Comparison of ENCODE assay signal across 10 cellular contexts in the genomic region with DNA sequence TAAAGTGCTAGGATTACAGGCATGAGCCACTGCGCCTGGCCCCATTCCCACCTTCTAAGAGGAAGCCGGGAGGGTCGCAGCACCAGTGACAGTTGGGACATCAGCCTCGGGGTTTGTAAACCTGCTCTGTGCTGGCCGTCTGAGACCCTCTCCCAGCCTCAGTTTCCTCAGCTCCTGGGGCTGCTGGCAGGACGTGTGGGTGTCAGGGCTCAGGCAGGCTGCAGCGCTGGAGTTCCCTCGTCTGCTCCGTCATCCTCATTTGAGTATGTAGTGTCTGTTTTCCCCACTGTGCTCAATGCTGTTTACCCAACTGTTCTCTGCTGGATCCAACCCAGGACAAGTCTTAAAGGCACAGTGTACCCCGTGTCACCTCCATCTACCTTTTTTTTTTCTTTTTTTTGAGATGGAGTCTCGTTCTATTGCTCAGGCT. TPM values are rescaled to one million over a fixed set of nuclear protein-coding genes. Genes with fewer than 3 reads are reported as not detected.
DNase-seq lines count a peak whose midpoint lies in the region; ATAC-seq, FAIRE-seq and TF ChIP-seq lines count a peak whose summit lies in the region.
"Had no signal": no experiment of that assay in that cellular context is flagged by ENCODE, and none has a peak within 500 bp of the region (broad histone marks: within the 10 kb centered on the region; RNA-seq: fewer than 3 reads in every experiment).

No MANE protein-coding gene starts in this region.

- peak overlapping the region in 1 of 2 experiments; percentile 55; a peak in 2 of 6 replicates for H3K27ac ChIP-seq in A549
- H3K27ac ChIP-seq in DOHH2 (ENCODE audit: low read depth, low read length) = no peak overlapping the region
- peak overlapping the region in 1 of 4 donors; percentile 53 for H3K27ac ChIP-seq in upper lobe of left lung

- no peaks in the 10 kb centered on the region for H3K9me3 ChIP-seq in A549
- H3K9me3 ChIP-seq in DOHH2 (ENCODE audit: control insufficient read depth, insufficient read depth, low read length) = no peaks in the 10 kb centered on the region
- peaks cover 0 to 3% (median 0%) of the 10 kb centered on the region in 4 donors for H3K9me3 ChIP-seq in upper lobe of left lung

- TF ChIP-seq CTCF in A549 (IDR thresholded peaks at IDR 0.05) (no peak), DOHH2 (IDR thresholded peaks at IDR 0.05; ENCODE audit: low read depth, low read length, poor library complexity, severe bottlenecking) (no peak), upper lobe of left lung (IDR thresholded peaks at IDR 0.05) (no peak)

- H3K27ac Mint-ChIP-seq in activated naive CD8-positive, alpha-beta T cell treated with anti-CD3 and anti-CD28 coated beads, Interleukin-2, amount 50 U/mL, for 24 hours = no peak overlapping the region
- H3K27ac Mint-ChIP-seq in activated naive CD8-positive, alpha-beta T cell treated with anti-CD3 and anti-CD28 coated beads for 36 hours = no peak overlapping the region

- peaks cover 7% of the 10 kb centered on the region for H3F3A ChIP-seq in DOHH2 (ENCODE audit: control insufficient read depth, insufficient read depth)

- no peak for TF ChIP-seq RAD21 in A549 (conservative IDR thresholded peaks at IDR 0.05 in 1 of 2, IDR thresholded peaks at IDR 0.05 in 1 of 2)

- TF ChIP-seq POLR2A in A549 (IDR thresholded peaks at IDR 0.05; ENCODE audit: low read length) (no peak), upper lobe of left lung (IDR thresholded peaks at IDR 0.05) (no peak)

- no peak overlapping the region for H3K4me3 Mint-ChIP-seq in activated naive CD8-positive, alpha-beta T cell treated with anti-CD3 and anti-CD28 coated beads, Interleukin-2, amount 50 U/mL, for 24 hours
- H3K4me3 Mint-ChIP-seq in activated naive CD8-positive, alpha-beta T cell treated with anti-CD3 and anti-CD28 coated beads for 36 hours = no peak overlapping the region

- H3K79me2 ChIP-seq in DOHH2 (ENCODE audit: control insufficient read depth, low read length) = peaks cover 15% of the 10 kb centered on the region

- CTCF ChIA-PET in A549 (lab: Yijun Ruan, JAX) = interaction anchor here (1.1 to 5.4 kb wide), 3 partner anchors 14 to 26 kb away, joined by 3 to 42 read pairs (median 3); no protein-coding TSS in a partner anchor

- no peaks in the 10 kb centered on the region for H3K9me2 ChIP-seq in DOHH2 (replicated peaks; ENCODE audit: control insufficient read depth, low read length)

- POLR2A ChIA-PET in A549 (lab: Yijun Ruan, JAX) = no interaction called here

- no peaks in the 10 kb centered on the region for H3K9me3 Mint-ChIP-seq in activated naive CD8-positive, alpha-beta T cell treated with anti-CD3 and anti-CD28 coated beads, Interleukin-2, amount 50 U/mL, for 24 hours
- peaks cover 2% of the 10 kb centered on the region for H3K9me3 Mint-ChIP-seq in activated naive CD8-positive, alpha-beta T cell treated with anti-CD3 and anti-CD28 coated beads for 36 hours

- no peaks in the 10 kb centered on the region for H4K20me1 ChIP-seq in DOHH2 (ENCODE audit: control insufficient read depth, insufficient read depth, low read depth, low read length)

- DNase-seq in A549 (ENCODE audit: low read depth in 1 of 2, low spot score in 1 of 2) (peak in 1 of 2 experiments; percentile 56), amniotic epithelial cell (ENCODE audit: low read depth) (peak; percentile 33), medulla oblongata (ENCODE audit: extremely low spot score) (peak; percentile 56), upper lobe of left lung (no peak)
- no peak for DNase-seq in stimulated activated naive CD8-positive, alpha-beta T cell treated with anti-CD3 and anti-CD28 coated beads, Interleukin-15, Interleukin-2, amounts not matched to agents 100 U/mL and 50 U/mL, for 24 hours
- no peak for DNase-seq in activated naive CD8-positive, alpha-beta T cell treated with anti-CD3 and anti-CD28 coated beads, Interleukin-2, amount 50 U/mL, for 24 hours
- DNase-seq in activated naive CD8-positive, alpha-beta T cell treated with anti-CD3 and anti-CD28 coated beads for 36 hours = no peak
- DNase-seq: activated CD4-positive, alpha-beta T cell treated with anti-CD3 and anti-CD28 coated beads for 48 hours; cortex of kidney had no signal

- H3K4me1 ChIP-seq in A549 = peaks cover 32% of the 10 kb centered on the region
- peaks cover 82% of the 10 kb centered on the region for H3K4me1 ChIP-seq in DOHH2 (ENCODE audit: control insufficient read depth, low read length)
- peaks cover 32 to 46% (median 38%) of the 10 kb centered on the region in 4 donors for H3K4me1 ChIP-seq in upper lobe of left lung

- no peaks in the 10 kb centered on the region for H3K27me3 Mint-ChIP-seq in activated naive CD8-positive, alpha-beta T cell treated with anti-CD3 and anti-CD28 coated beads, Interleukin-2, amount 50 U/mL, for 24 hours
- H3K27me3 Mint-ChIP-seq in activated naive CD8-positive, alpha-beta T cell treated with anti-CD3 and anti-CD28 coated beads for 36 hours = no peaks in the 10 kb centered on the region

- TF ChIP-seq EP300 in A549 (IDR thresholded peaks at IDR 0.05) (no peak), upper lobe of left lung (IDR thresholded peaks at IDR 0.05) (no peak)

- peak in 1 of 2 experiments; percentile 17; a peak in 2 of 6 replicates for ATAC-seq in A549
- ATAC-seq in stimulated activated naive CD8-positive, alpha-beta T cell treated with anti-CD3 and anti-CD28 coated beads, Interleukin-15, Interleukin-2, amounts not matched to agents 100 U/mL and 50 U/mL, for 24 hours = no peak
- no peak for ATAC-seq in activated naive CD8-positive, alpha-beta T cell treated with anti-CD3 and anti-CD28 coated beads, Interleukin-2, amount 50 U/mL, for 24 hours
- no peak for ATAC-seq in upper lobe of left lung (ENCODE audit: low FRiP score in 2 of 2)

- H3K4me3 ChIP-seq in A549 (no peak overlapping the region), DOHH2 (ENCODE audit: low read length) (no peak overlapping the region), upper lobe of left lung (no peak overlapping the region)

- peaks cover 57% of the 10 kb centered on the region for H3K4me1 Mint-ChIP-seq in activated naive CD8-positive, alpha-beta T cell treated with anti-CD3 and anti-CD28 coated beads, Interleukin-2, amount 50 U/mL, for 24 hours
- peaks cover 56% of the 10 kb centered on the region for H3K4me1 Mint-ChIP-seq in activated naive CD8-positive, alpha-beta T cell treated with anti-CD3 and anti-CD28 coated beads for 36 hours

- peaks cover 8% of the 10 kb centered on the region for H3K36me3 Mint-ChIP-seq in activated naive CD8-positive, alpha-beta T cell treated with anti-CD3 and anti-CD28 coated beads, Interleukin-2, amount 50 U/mL, for 24 hours (ENCODE audit: low read depth)
- H3K36me3 Mint-ChIP-seq in activated naive CD8-positive, alpha-beta T cell treated with anti-CD3 and anti-CD28 coated beads for 36 hours = peaks cover 11% of the 10 kb centered on the region

- FAIRE-seq in A549 (lab: Jason Lieb, UNC) = no peak

- H3K4me2 ChIP-seq in A549 = peak overlapping the region; percentile 52
- H3K4me2 ChIP-seq in DOHH2 (ENCODE audit: low read length) = peak overlapping the region; percentile 26

- H3K36me3 ChIP-seq in DOHH2 (ENCODE audit: control insufficient read depth, low read length) (no peaks in the 10 kb centered on the region), upper lobe of left lung (no peaks in the 10 kb centered on the region)

- WGBS in A549 (ENCODE audit: missing lambda C conversion rate) = 30% methylated on average over 10 of the region's 11 CpGs
- WGBS in upper lobe of left lung, 2 donors = 36 to 51% methylated on average over 6 to 11 of the region's 11 CpGs

- H3K27me3 ChIP-seq in DOHH2 (ENCODE audit: control insufficient read depth, low read length) (peaks cover 6% of the 10 kb centered on the region; the same call in 1 of the 2 replicates), upper lobe of left lung (no peaks in the 10 kb centered on the region)

TF ChIP-seq in A549, 52 proteins besides CTCF, POLR2A, EP300 and RAD21:
- TF ChIP-seq TP53 (CRISPR knock-in tag; IDR thresholded peaks at IDR 0.05) (no peak), JUN (IDR thresholded peaks at IDR 0.05) (no peak), ZC3H11A (IDR thresholded peaks at IDR 0.05) (no peak), TFCP2L1 (CRISPR knock-in tag; IDR thresholded peaks at IDR 0.05) (no peak), EHF (CRISPR knock-in tag; IDR thresholded peaks at IDR 0.05) (no peak), NR3C1 (IDR thresholded peaks at IDR 0.05) (no peak)

RNA-seq across cellular contexts. Expression of a gene that starts 2.0 kb away (rescaled TPM):
- polyA plus RNA-seq in A549 (2011; rRNA removed) (27.0 and 37.9 TPM in 2 replicates), A549 (2017; fragmentation: RNase III; extraction: RNeasy Plus Mini Kit Qiagen cat#74134 plus additional on column Dnase treatment) (60.4 to 69.6 TPM (median 62.0 TPM) in 3 replicates)
- 54.7 and 84.0 TPM in 2 replicates for polyA plus RNA-seq in A549 (2012; cell fraction: cytosol; rRNA removed)
- polyA plus RNA-seq in A549 (2012; cell fraction: nucleus; rRNA removed) = 42.3 and 55.7 TPM in 2 replicates
- polyA minus RNA-seq in A549 (2011; rRNA and poly(A)+ RNA removed) = 16.0 and 23.0 TPM in 2 replicates
- total RNA-seq in upper lobe of left lung = 10 to 100 TPM; 35.6 to 83.9 (median 56.8) TPM
- 10 to 100 TPM; 74.9 to 77.8 TPM for total RNA-seq in activated naive CD8-positive, alpha-beta T cell treated with anti-CD3 and anti-CD28 coated beads for 36 hours

RNA-seq across cellular contexts. Expression of a gene that starts 40.0 kb away (rescaled TPM):
- polyA plus RNA-seq in A549 (2011; rRNA removed) (27.6 and 36.0 TPM in 2 replicates), A549 (2017; fragmentation: RNase III; extraction: RNeasy Plus Mini Kit Qiagen cat#74134 plus additional on column Dnase treatment) (30.3 to 34.5 TPM (median 33.2 TPM) in 3 replicates)
- polyA plus RNA-seq in A549 (2012; cell fraction: cytosol; rRNA removed) = 108 and 125 TPM in 2 replicates
- 124 and 150 TPM in 2 replicates for polyA plus RNA-seq in A549 (2012; cell fraction: nucleus; rRNA removed)
- polyA minus RNA-seq in A549 (2011; rRNA and poly(A)+ RNA removed) = 20.2 and 23.0 TPM in 2 replicates
- total RNA-seq in upper lobe of left lung = 10 to 100 TPM; 34.7 to 92.3 (median 41.7) TPM
- 10 to 100 TPM; 36.5 to 38.6 TPM for total RNA-seq in activated naive CD8-positive, alpha-beta T cell treated with anti-CD3 and anti-CD28 coated beads for 36 hours

RNA-seq across cellular contexts. Expression of a gene that starts 47.9 kb away (rescaled TPM):
- polyA plus RNA-seq in A549 (2011; rRNA removed) (2.1 and 2.6 TPM in 2 replicates), A549 (2017; fragmentation: RNase III; extraction: RNeasy Plus Mini Kit Qiagen cat#74134 plus additional on column Dnase treatment) (6.7 to 7.1 TPM (median 7.1 TPM) in 3 replicates)
- polyA plus RNA-seq in A549 (2012; cell fraction: cytosol; rRNA removed) = 6.6 and 7.5 TPM in 2 replicates
- 24.3 and 32.3 TPM in 2 replicates for polyA plus RNA-seq in A549 (2012; cell fraction: nucleus; rRNA removed)
- 3.1 and 3.5 TPM in 2 replicates for polyA minus RNA-seq in A549 (2011; rRNA and poly(A)+ RNA removed)
- 10 to 100 TPM in 3 of 6 donors, 1 to 10 TPM in 3; 1.1 to 11.5 (median 7.3) TPM for total RNA-seq in upper lobe of left lung
- under 1 TPM; 0.88 to 0.89 TPM for total RNA-seq in activated naive CD8-positive, alpha-beta T cell treated with anti-CD3 and anti-CD28 coated beads for 36 hours

Comparison
In these comparisons a context has a peak if more than half of its experiments do, and no peak if none do; other contexts are left out.
1. DNase-seq: peak in amniotic epithelial cell (single experiment) and medulla oblongata (single experiment); none in stimulated activated naive CD8-positive, alpha-beta T cell treated with anti-CD3 and anti-CD28 coated beads, Interleukin-15, Interleukin-2, amounts not matched to agents 100 U/mL and 50 U/mL, for 24 hours (single experiment), activated naive CD8-positive, alpha-beta T cell treated with anti-CD3 and anti-CD28 coated beads, Interleukin-2, amount 50 U/mL, for 24 hours (single experiment), upper lobe of left lung (0 of 2) and activated naive CD8-positive, alpha-beta T cell treated with anti-CD3 and anti-CD28 coated beads for 36 hours (single experiment).